ENCODE assay signal across 8 cellular contexts in the genomic region with DNA sequence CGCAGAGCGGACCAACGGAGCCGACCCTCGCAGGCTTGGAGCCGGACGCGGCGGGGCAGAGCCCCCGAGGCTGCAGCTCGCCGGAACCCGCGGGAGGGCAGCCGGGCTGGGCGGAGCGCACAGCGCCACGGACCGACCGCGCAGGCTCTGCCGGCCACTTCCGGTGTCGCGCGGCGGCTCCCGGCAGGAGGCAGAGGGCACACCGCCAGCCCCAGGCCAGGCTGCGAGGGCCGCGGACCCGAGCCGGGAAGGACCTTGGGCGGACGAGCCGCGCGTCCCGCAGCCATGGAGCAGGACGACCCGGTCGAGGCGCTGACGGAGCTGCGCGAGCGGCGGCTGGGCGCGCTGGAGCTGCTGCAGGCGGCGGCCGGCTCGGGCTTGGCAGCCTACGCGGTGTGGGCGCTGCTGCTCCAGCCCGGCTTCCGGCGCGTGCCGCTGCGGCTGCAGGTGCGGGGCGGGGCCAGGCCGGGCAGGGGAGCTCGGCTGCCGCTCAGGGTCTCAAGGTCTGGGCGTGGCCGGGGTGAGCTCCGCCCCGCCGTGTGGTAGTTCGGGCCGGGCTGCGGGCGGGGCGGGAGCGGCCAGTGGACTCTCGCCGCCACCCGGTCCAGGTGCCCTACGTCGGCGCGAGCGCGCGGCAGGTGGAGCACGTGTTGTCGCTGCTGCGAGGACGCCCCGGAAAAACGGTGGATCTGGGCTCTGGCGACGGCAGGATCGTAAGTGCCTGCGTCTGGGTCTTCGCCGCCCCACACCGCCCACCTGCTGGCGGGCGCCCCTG. TPM values are rescaled to one million over a fixed set of nuclear protein-coding genes. Genes with fewer than 3 reads are reported as not detected.
A peak's percentile ranks its signal among the peaks of the same experiment; 100 is the strongest.
DNase-seq lines count a peak whose midpoint lies in the region; ATAC-seq and TF ChIP-seq lines count a peak whose summit lies in the region.

A gene with protein sequence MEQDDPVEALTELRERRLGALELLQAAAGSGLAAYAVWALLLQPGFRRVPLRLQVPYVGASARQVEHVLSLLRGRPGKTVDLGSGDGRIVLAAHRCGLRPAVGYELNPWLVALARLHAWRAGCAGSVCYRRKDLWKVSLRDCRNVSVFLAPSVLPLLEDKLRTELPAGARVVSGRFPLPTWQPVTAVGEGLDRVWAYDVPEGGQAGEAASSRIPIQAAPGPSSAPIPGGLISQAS (plus strand): TSS at position 157 of the 775 bp plus-strand sequence. CDS start 129 bp downstream, at position 286.

- H3K4me3 Mint-ChIP-seq in neural progenitor cell, result peak within 1 kb of the TSS; percentile 89

- H3K27me3 Mint-ChIP-seq in neural progenitor cell (ENCODE audit: insufficient read depth, low read depth), result peaks cover 13% of the 10 kb centered on the region

- peaks cover 2% of the 10 kb centered on the region for H3K36me3 Mint-ChIP-seq in neural progenitor cell

- H3K9me3 Mint-ChIP-seq in neural progenitor cell, result no peaks in the 10 kb centered on the region

- DNase-seq in EH (ENCODE audit: low read depth) (peak; percentile 80), KBM-7 (peak; percentile 90), SJCRH30 (peak; percentile 74 to 81), foreskin melanocyte (peak; percentile 68), neural progenitor cell (ENCODE audit: low spot score) (peak; percentile 98), thoracic aorta (ENCODE audit: low spot score) (no peak)
- DNase-seq in activated naive CD4-positive, alpha-beta T cell treated with Interleukin-2 at 50 U/mL for 16 hours, result peak; percentile 72

- H3K27ac ChIP-seq in SJCRH30 (peak within 1 kb of the TSS; percentile 72), neural progenitor cell (peak within 1 kb of the TSS; percentile 80), thoracic aorta (peak within 1 kb of the TSS; percentile 12 to 86)

- TF ChIP-seq CTCF in neural progenitor cell (IDR thresholded peaks at IDR 0.05) (no peak), thoracic aorta (IDR thresholded peaks at IDR 0.05) (no peak)

- ATAC-seq in GM21723 (IDR thresholded peaks at IDR 0.05; ENCODE audit: unreplicated experiment) (peak; percentile 55), thoracic aorta (ENCODE audit: insufficient number of reproducible peaks, low FRiP score, low read depth) (peak; percentile 60)

- H3K9me3 ChIP-seq in SJCRH30 (replicated peaks) (no peaks in the 10 kb centered on the region), neural progenitor cell (ENCODE audit: low read depth) (no peaks in the 10 kb centered on the region), thoracic aorta (no peaks in the 10 kb centered on the region)

- in situ Hi-C loops in KBM-7 (cut with MboI; ENCODE audit: low pct_unique_long_range_greater_than_20kb, low sequenced_read_pairs), result no loop called here

- H3K4me1 Mint-ChIP-seq in neural progenitor cell, result peaks cover 27% of the 10 kb centered on the region

- H4K20me1 ChIP-seq in neural progenitor cell (ENCODE audit: low read depth), result peaks cover 66% of the 10 kb centered on the region

- no peaks in the 10 kb centered on the region for H3K36me3 ChIP-seq in SJCRH30
- H3K36me3 ChIP-seq in neural progenitor cell, result no peaks in the 10 kb centered on the region
- no peaks in the 10 kb centered on the region for H3K36me3 ChIP-seq in thoracic aorta

- peaks cover 30% of the 10 kb centered on the region for H3F3A ChIP-seq in neural progenitor cell (ENCODE audit: low read depth)

- H3K79me2 ChIP-seq in neural progenitor cell (ENCODE audit: low read depth), result no peaks in the 10 kb centered on the region

- peaks cover 19% of the 10 kb centered on the region for H3K4me1 ChIP-seq in SJCRH30
- peaks cover 29% of the 10 kb centered on the region for H3K4me1 ChIP-seq in neural progenitor cell
- peaks cover 13 to 28% of the 10 kb centered on the region in 2 donors for H3K4me1 ChIP-seq in thoracic aorta (ENCODE audit: control insufficient read depth in 1 of 2, low read depth in 2 of 2)

- peak within 1 kb of the TSS; percentile 22 for H3K9ac ChIP-seq in neural progenitor cell

- peak within 1 kb of the TSS; percentile 84 for H2AFZ ChIP-seq in neural progenitor cell (replicated peaks)

- H3K4me3 ChIP-seq in SJCRH30 (peak within 1 kb of the TSS; percentile 69), neural progenitor cell (peak within 1 kb of the TSS; percentile 85), thoracic aorta (peak within 1 kb of the TSS; percentile 97)

- peak within 1 kb of the TSS; percentile 81 for H3K27ac Mint-ChIP-seq in neural progenitor cell

- H3K27me3 ChIP-seq in SJCRH30 (no peaks in the 10 kb centered on the region), neural progenitor cell (peaks cover 12% of the 10 kb centered on the region), thoracic aorta (replicated peaks; ENCODE audit: insufficient read depth) (no peaks in the 10 kb centered on the region)

- peak within 1 kb of the TSS; percentile 98 for H3K4me2 ChIP-seq in neural progenitor cell

RNA-seq across cellular contexts. Expression of the gene that starts here (rescaled TPM):
- total RNA-seq in SJCRH30 (2014; rRNA removed; shearing (Covaris generic)), result 11.4 and 11.7 TPM in 2 replicates
- 7.5 and 20.9 TPM in 2 replicates for total RNA-seq in neural progenitor cell (ENCODE audit: low replicate concordance)
- total RNA-seq in thoracic aorta, result 10 to 100 TPM; 29.7 to 46.7 TPM
